ENCODE assay signal across 9 cellular contexts in the genomic region with DNA sequence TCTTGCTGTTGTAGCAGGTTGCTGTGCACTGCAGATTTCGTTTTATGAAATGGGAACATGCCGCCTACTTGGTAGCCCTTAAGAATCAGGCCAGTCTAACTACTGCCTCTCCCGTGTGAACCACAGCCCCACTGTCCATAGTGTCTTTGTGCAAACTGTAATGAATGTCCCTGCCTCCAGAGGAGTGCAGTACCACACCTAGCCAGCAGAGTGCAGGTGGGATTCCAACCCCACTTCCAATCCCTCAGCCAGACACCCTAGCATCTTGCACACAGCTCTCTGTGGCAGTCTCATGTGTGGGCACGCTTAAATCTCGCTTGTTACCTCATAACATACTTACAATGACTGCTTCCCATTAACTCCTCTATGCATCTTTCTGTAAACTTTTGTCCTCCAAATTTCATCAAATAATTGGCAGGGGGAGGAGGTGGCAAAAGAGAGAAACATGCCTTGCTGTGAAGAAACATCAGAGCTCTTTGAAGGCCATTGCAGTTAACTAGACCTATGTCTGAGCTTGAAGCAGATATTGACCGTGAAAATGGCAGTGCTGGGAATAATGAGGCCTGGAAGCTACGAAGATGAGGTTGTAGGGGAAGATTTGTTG. TPM values are rescaled to one million over a fixed set of nuclear protein-coding genes. Genes with fewer than 3 reads are reported as not detected.
A peak's percentile ranks its signal among the peaks of the same experiment; 100 is the strongest.
DNase-seq lines count a peak whose midpoint lies in the region; ATAC-seq and TF ChIP-seq lines count a peak whose summit lies in the region.
"Had no signal": no experiment of that assay in that cellular context is flagged by ENCODE, and none has a peak within 500 bp of the region (broad histone marks: within the 10 kb centered on the region; RNA-seq: fewer than 3 reads in every experiment).

No MANE protein-coding gene starts in this region.

- peak; percentile 84 for TF ChIP-seq CTCF in liver (IDR thresholded peaks at IDR 0.05; ENCODE audit: low read depth, low read length, missing input control)
- TF ChIP-seq CTCF in tibial nerve (IDR thresholded peaks at IDR 0.05), result peak in 4 of 5 experiments; percentile 14 to 48 (median 28)

- CTCF ChIA-PET in activated naive CD4-positive, alpha-beta T cell treated with anti-CD3 and anti-CD28 coated beads, Interleukin-2, amount 10 ng/mL, durations not matched to agents 7 days and 5 days (lab: Charles Lee), result interaction anchor here (0.7 to 1.9 kb wide), 9 partner anchors 13 to 357 kb away, joined by 3 to 6 read pairs (median 3); no protein-coding TSS in a partner anchor

- peak; percentile 14 for DNase-seq in GM03348 (ENCODE audit: low spot score)
- peak; percentile 26 for DNase-seq in NOMO-1 treated with DMSO at 0.1 percent for 48 hours (lab: John Stamatoyannopoulos, UW; ENCODE audit: unreplicated experiment)
- DNase-seq in activated naive CD4-positive, alpha-beta T cell treated with anti-CD3 and anti-CD28 coated beads, Interleukin-2, amount 10 ng/mL, durations not matched to agents 7 days and 5 days, result peak; percentile 60
- no peak for DNase-seq in tibial nerve (ENCODE audit: low spot score in 2 of 2)
- DNase-seq in C1 segment of cervical spinal cord (lab: John Stamatoyannopoulos, UW), result no peak

- H3K4me1 Mint-ChIP-seq in activated naive CD4-positive, alpha-beta T cell treated with anti-CD3 and anti-CD28 coated beads, Interleukin-2, amount 10 ng/mL, durations not matched to agents 7 days and 5 days, result no peaks in the 10 kb centered on the region

- peak; percentile 61 to 80 for TF ChIP-seq RAD21 in liver (IDR thresholded peaks at IDR 0.05)

- H3K9me3 ChIP-seq in liver (ENCODE audit: control insufficient read depth in 4 of 4, low read length in 3 of 4) (no peaks in the 10 kb centered on the region), tibial nerve (no peaks in the 10 kb centered on the region)

- H3K4me3 Mint-ChIP-seq in activated naive CD4-positive, alpha-beta T cell treated with anti-CD3 and anti-CD28 coated beads, Interleukin-2, amount 10 ng/mL, durations not matched to agents 7 days and 5 days, result no peak overlapping the region

- no peaks in the 10 kb centered on the region for H3K9me3 Mint-ChIP-seq in activated naive CD4-positive, alpha-beta T cell treated with anti-CD3 and anti-CD28 coated beads, Interleukin-2, amount 10 ng/mL, durations not matched to agents 7 days and 5 days

- H3K27ac ChIP-seq in liver (ENCODE audit: low read depth in 1 of 2, low read length in 2 of 2) (no peak overlapping the region), tibial nerve (no peak overlapping the region)

- no peak for TF ChIP-seq EP300 in tibial nerve (IDR thresholded peaks at IDR 0.05)

- no peak overlapping the region for H3K27ac Mint-ChIP-seq in activated naive CD4-positive, alpha-beta T cell treated with anti-CD3 and anti-CD28 coated beads, Interleukin-2, amount 10 ng/mL, durations not matched to agents 7 days and 5 days

- no peaks in the 10 kb centered on the region for H3K27me3 Mint-ChIP-seq in activated naive CD4-positive, alpha-beta T cell treated with anti-CD3 and anti-CD28 coated beads, Interleukin-2, amount 10 ng/mL, durations not matched to agents 7 days and 5 days

- no peak for TF ChIP-seq POLR2A in tibial nerve (IDR thresholded peaks at IDR 0.05)

- no peak overlapping the region for H3K9ac ChIP-seq in liver (ENCODE audit: low read depth in 1 of 2, low read length in 2 of 2)

- H3K4me3 ChIP-seq in liver (ENCODE audit: low read depth in 1 of 3, low read length in 3 of 3) (no peak overlapping the region), tibial nerve (no peak overlapping the region)

- H3K36me3 Mint-ChIP-seq in activated naive CD4-positive, alpha-beta T cell treated with anti-CD3 and anti-CD28 coated beads, Interleukin-2, amount 10 ng/mL, durations not matched to agents 7 days and 5 days, result no peaks in the 10 kb centered on the region

- H3K27me3 ChIP-seq in liver (ENCODE audit: control insufficient read depth in 4 of 4, insufficient read depth in 4 of 4, low read length in 3 of 4), result no peaks in the 10 kb centered on the region
- no peaks in the 10 kb centered on the region for H3K27me3 ChIP-seq in tibial nerve

- 87% methylated on average over 7 of the region's 7 CpGs for WGBS in liver
- WGBS in tibial nerve, 2 donors, result 84% methylated on average over 7 of the region's 7 CpGs

- H3K4me1 ChIP-seq in liver (ENCODE audit: control insufficient read depth in 4 of 4, insufficient read depth in 4 of 4, low read length in 3 of 4) (peaks cover 0 to 8% (median 0%) of the 10 kb centered on the region in 4 donors), tibial nerve (peaks cover 0 to 20% (median 5%) of the 10 kb centered on the region in 4 donors)

- peak; percentile 75 for ATAC-seq in GM21717 (IDR thresholded peaks at IDR 0.05; ENCODE audit: unreplicated experiment)
- ATAC-seq in GM21576 (IDR thresholded peaks at IDR 0.05; ENCODE audit: unreplicated experiment), result no peak

- H3K36me3 ChIP-seq in liver (ENCODE audit: control insufficient read depth in 4 of 4, insufficient read depth in 3 of 4, low read depth in 1 of 4, low read length in 3 of 4) (peaks cover 1 to 47% (median 33%) of the 10 kb centered on the region in 4 donors), tibial nerve (peaks cover 0 to 53% (median 0%) of the 10 kb centered on the region in 3 donors)

TF ChIP-seq in liver, 16 proteins besides CTCF, POLR2A, EP300 and RAD21:
- TF ChIP-seq FOXA1 (IDR thresholded peaks at IDR 0.05), result no peak
- TF ChIP-seq EGR1 (IDR thresholded peaks at IDR 0.05; ENCODE audit: low read depth in 2 of 2), result no peak
- TF ChIP-seq, protein P1, sequence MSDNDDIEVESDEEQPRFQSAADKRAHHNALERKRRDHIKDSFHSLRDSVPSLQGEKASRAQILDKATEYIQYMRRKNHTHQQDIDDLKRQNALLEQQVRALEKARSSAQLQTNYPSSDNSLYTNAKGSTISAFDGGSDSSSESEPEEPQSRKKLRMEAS (IDR thresholded peaks at IDR 0.05), result no peak
- TF ChIP-seq HNF4G (IDR thresholded peaks at IDR 0.05), result no peak
- no peak for TF ChIP-seq TAF1 (conservative IDR thresholded peaks at IDR 0.05)
- no peak for TF ChIP-seq SP1 (IDR thresholded peaks at IDR 0.05)
- TF ChIP-seq GABPA (IDR thresholded peaks at IDR 0.05 in 1 of 2, conservative IDR thresholded peaks at IDR 0.05 in 1 of 2), result no peak
- TF ChIP-seq, protein P2, sequence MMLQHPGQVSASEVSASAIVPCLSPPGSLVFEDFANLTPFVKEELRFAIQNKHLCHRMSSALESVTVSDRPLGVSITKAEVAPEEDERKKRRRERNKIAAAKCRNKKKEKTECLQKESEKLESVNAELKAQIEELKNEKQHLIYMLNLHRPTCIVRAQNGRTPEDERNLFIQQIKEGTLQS (IDR thresholded peaks at IDR 0.05), result no peak
- TF ChIP-seq NR2F2 (IDR thresholded peaks at IDR 0.05), result no peak
- TF ChIP-seq REST (IDR thresholded peaks at IDR 0.05), result no peak
- TF ChIP-seq YY1 (IDR thresholded peaks at IDR 0.05), result no peak
- TF ChIP-seq, protein P3, sequence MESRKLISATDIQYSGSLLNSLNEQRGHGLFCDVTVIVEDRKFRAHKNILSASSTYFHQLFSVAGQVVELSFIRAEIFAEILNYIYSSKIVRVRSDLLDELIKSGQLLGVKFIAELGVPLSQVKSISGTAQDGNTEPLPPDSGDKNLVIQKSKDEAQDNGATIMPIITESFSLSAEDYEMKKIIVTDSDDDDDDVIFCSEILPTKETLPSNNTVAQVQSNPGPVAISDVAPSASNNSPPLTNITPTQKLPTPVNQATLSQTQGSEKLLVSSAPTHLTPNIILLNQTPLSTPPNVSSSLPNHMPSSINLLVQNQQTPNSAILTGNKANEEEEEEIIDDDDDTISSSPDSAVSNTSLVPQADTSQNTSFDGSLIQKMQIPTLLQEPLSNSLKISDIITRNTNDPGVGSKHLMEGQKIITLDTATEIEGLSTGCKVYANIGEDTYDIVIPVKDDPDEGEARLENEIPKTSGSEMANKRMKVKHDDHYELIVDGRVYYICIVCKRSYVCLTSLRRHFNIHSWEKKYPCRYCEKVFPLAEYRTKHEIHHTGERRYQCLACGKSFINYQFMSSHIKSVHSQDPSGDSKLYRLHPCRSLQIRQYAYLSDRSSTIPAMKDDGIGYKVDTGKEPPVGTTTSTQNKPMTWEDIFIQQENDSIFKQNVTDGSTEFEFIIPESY (IDR thresholded peaks at IDR 0.05), result no peak
- no peak for TF ChIP-seq JUND (IDR thresholded peaks at IDR 0.05)
- TF ChIP-seq RXRA (IDR thresholded peaks at IDR 0.05), result no peak
- TF ChIP-seq FOXA2 (IDR thresholded peaks at IDR 0.05), result no peak
- TF ChIP-seq HNF4A (conservative IDR thresholded peaks at IDR 0.05), result no peak

RNA-seq across cellular contexts. Expression of gene ZAR1L, which starts 47.2 kb away (rescaled TPM):
- total RNA-seq in liver (not detected), tibial nerve (under 1 TPM in 1 of 4 donors, not detected in 3; 0.42 TPM)
- polyA plus RNA-seq in liver, result not detected
- total RNA-seq: skeletal muscle tissue had no signal

RNA-seq across cellular contexts. Expression of gene BRCA2, which starts 47.4 kb away (rescaled TPM):
- total RNA-seq in liver (10 to 100 TPM in 1 of 2 donors, under 1 TPM in 1; 0.84 to 10.8 TPM), tibial nerve (1 to 10 TPM in 2 of 4 donors, under 1 TPM in 2; 0.39 to 5.4 (median 2.1) TPM)
- polyA plus RNA-seq in liver, result under 1 TPM; 0.39 to 0.88 TPM

Comparison
In these comparisons a context has a peak if more than half of its experiments do, and no peak if none do; other contexts are left out.
1. DNase-seq: peak in GM03348 (single experiment), NOMO-1 treated with DMSO at 0.1 percent for 48 hours (single experiment) and activated naive CD4-positive, alpha-beta T cell treated with anti-CD3 and anti-CD28 coated beads, Interleukin-2, amount 10 ng/mL, durations not matched to agents 7 days and 5 days (single experiment); none in tibial nerve (0 of 2) and C1 segment of cervical spinal cord (0 of 14).